Comparison of ENCODE assay signal across 33 cellular contexts in genomic region chr20:33147299-33147698, GRCh38. TPM values are rescaled to one million over a fixed set of nuclear protein-coding genes. Genes with fewer than 3 reads are reported as not detected.
"Had no signal": no experiment of that assay in that cellular context is flagged by ENCODE, and none has a peak within 500 bp of the region (broad histone marks: within the 10 kb centered on the region; RNA-seq: fewer than 3 reads in every experiment).

No MANE protein-coding gene starts in this region.

- H3K4me1 Mint-ChIP-seq: stimulated activated effector memory CD8-positive, alpha-beta T cell treated with anti-CD3 and anti-CD28 coated beads, Interleukin-12 subunit alpha, Interleukin-12 subunit beta, amount 100 ng/mL, for 72 hours; stimulated activated memory B cell treated with anti-CD40 and anti-IgM and Interleukin-4, amounts not matched to agents 10 μg/mL and 1 μg/mL and 100 μg/mL, for 72 hours; stimulated activated naive B cell treated with anti-CD40 and anti-IgM and Interleukin-4, amounts not matched to agents 10 μg/mL and 1 μg/mL and 100 μg/mL, for 72 hours; stimulated activated naive CD8-positive, alpha-beta T cell treated with anti-CD3 and anti-CD28 coated beads, Interleukin-15, amount 100 ng/mL, for 72 hours had no signal

- ATAC-seq: stimulated activated effector memory CD8-positive, alpha-beta T cell treated with anti-CD3 and anti-CD28 coated beads, Interleukin-12 subunit alpha, Interleukin-12 subunit beta, amount 100 ng/mL, for 72 hours; stimulated activated memory B cell treated with anti-CD40 and anti-IgM and Interleukin-4, amounts not matched to agents 10 μg/mL and 1 μg/mL and 100 μg/mL, for 72 hours; stimulated activated naive B cell treated with anti-CD40 and anti-IgM and Interleukin-4, amounts not matched to agents 10 μg/mL and 1 μg/mL and 100 μg/mL, for 72 hours; stimulated activated naive CD8-positive, alpha-beta T cell treated with anti-CD3 and anti-CD28 coated beads, Interleukin-15, amount 100 ng/mL, for 72 hours; stimulated activated naive CD8-positive, alpha-beta T cell treated with anti-CD3 and anti-CD28 coated beads, Interleukin-15, Interleukin-2, amounts not matched to agents 100 U/mL and 50 U/mL, for 24 hours; upper lobe of right lung had no signal

- DNase-seq: stimulated activated CD4-positive, alpha-beta T cell treated with anti-CD3 and anti-CD28 coated beads, Interleukin-2, amount 100 ng/mL, for 48 hours; stimulated activated CD4-positive, alpha-beta T cell treated with anti-CD3 and anti-CD28 coated beads, Interleukin-4, amount 100 ng/mL, for 1 hour; stimulated activated CD4-positive, alpha-beta T cell treated with anti-CD3 and anti-CD28 coated beads, Interleukin-4, amount 100 ng/mL, for 24 hours; stimulated activated CD4-positive, alpha-beta T cell treated with anti-CD3 and anti-CD28 coated beads, Interleukin-4, amount 100 ng/mL, for 4 hours; stimulated activated CD8-positive, alpha-beta memory T cell treated with anti-CD3 and anti-CD28 coated beads, Interleukin-4, amount 100 ng/mL, for 48 hours; stimulated activated naive B cell treated with anti-CD40 and anti-IgM and Interleukin-4, amounts not matched to agents 10 μg/mL and 1 μg/mL and 100 μg/mL, for 72 hours; stimulated activated naive CD4-positive, alpha-beta T cell; stimulated activated naive CD4-positive, alpha-beta T cell treated with Interleukin-2 at 50 U/mL for 16 hours; stimulated activated naive CD8-positive, alpha-beta T cell treated with anti-CD3 and anti-CD28 coated beads, Interleukin-15, amount 100 ng/mL, for 72 hours; stimulated activated naive CD8-positive, alpha-beta T cell treated with anti-CD3 and anti-CD28 coated beads, Interleukin-15, Interleukin-2, amounts not matched to agents 100 U/mL and 50 U/mL, for 24 hours; substantia nigra; testis; thyroid gland; tibial artery; transverse colon; trophoblast cell; upper lobe of left lung; upper lobe of right lung; uterus had no signal

- H3K36me3 Mint-ChIP-seq: stimulated activated effector memory CD8-positive, alpha-beta T cell treated with anti-CD3 and anti-CD28 coated beads, Interleukin-12 subunit alpha, Interleukin-12 subunit beta, amount 100 ng/mL, for 72 hours; stimulated activated memory B cell treated with anti-CD40 and anti-IgM and Interleukin-4, amounts not matched to agents 10 μg/mL and 1 μg/mL and 100 μg/mL, for 72 hours; stimulated activated naive B cell treated with anti-CD40 and anti-IgM and Interleukin-4, amounts not matched to agents 10 μg/mL and 1 μg/mL and 100 μg/mL, for 72 hours; type B pancreatic cell had no signal

- H3K27ac Mint-ChIP-seq: stimulated activated effector memory CD8-positive, alpha-beta T cell treated with anti-CD3 and anti-CD28 coated beads, Interleukin-12 subunit alpha, Interleukin-12 subunit beta, amount 100 ng/mL, for 72 hours; stimulated activated memory B cell treated with anti-CD40 and anti-IgM and Interleukin-4, amounts not matched to agents 10 μg/mL and 1 μg/mL and 100 μg/mL, for 72 hours; stimulated activated naive B cell treated with anti-CD40 and anti-IgM and Interleukin-4, amounts not matched to agents 10 μg/mL and 1 μg/mL and 100 μg/mL, for 72 hours; stimulated activated naive CD8-positive, alpha-beta T cell treated with anti-CD3 and anti-CD28 coated beads, Interleukin-15, amount 100 ng/mL, for 72 hours; stimulated activated naive CD8-positive, alpha-beta T cell treated with anti-CD3 and anti-CD28 coated beads, Interleukin-15, Interleukin-2, amounts not matched to agents 100 ng/mL and 50 ng/mL, for 24 hours; type B pancreatic cell had no signal

- H3K36me3 ChIP-seq: stomach, suprapubic skin, thoracic aorta, thyroid gland, tibial artery, tibial nerve, transverse colon, upper lobe of left lung, upper lobe of right lung, uterus, vagina had no signal

- H3K27ac ChIP-seq: stomach, suprapubic skin, testis, thoracic aorta, thyroid gland, tibial artery, tibial nerve, transverse colon, upper lobe of left lung, upper lobe of right lung, uterus, vagina had no signal

- H3K9me3 Mint-ChIP-seq: stimulated activated effector memory CD8-positive, alpha-beta T cell treated with anti-CD3 and anti-CD28 coated beads, Interleukin-12 subunit alpha, Interleukin-12 subunit beta, amount 100 ng/mL, for 72 hours; stimulated activated naive CD8-positive, alpha-beta T cell treated with anti-CD3 and anti-CD28 coated beads, Interleukin-15, amount 100 ng/mL, for 72 hours; stimulated activated naive CD8-positive, alpha-beta T cell treated with anti-CD3 and anti-CD28 coated beads, Interleukin-15, Interleukin-2, amounts not matched to agents 100 ng/mL and 50 ng/mL, for 24 hours; type B pancreatic cell had no signal

- H3K4me3 Mint-ChIP-seq: stimulated activated effector memory CD8-positive, alpha-beta T cell treated with anti-CD3 and anti-CD28 coated beads, Interleukin-12 subunit alpha, Interleukin-12 subunit beta, amount 100 ng/mL, for 72 hours; stimulated activated memory B cell treated with anti-CD40 and anti-IgM and Interleukin-4, amounts not matched to agents 10 μg/mL and 1 μg/mL and 100 μg/mL, for 72 hours; stimulated activated naive B cell treated with anti-CD40 and anti-IgM and Interleukin-4, amounts not matched to agents 10 μg/mL and 1 μg/mL and 100 μg/mL, for 72 hours; stimulated activated naive CD8-positive, alpha-beta T cell treated with anti-CD3 and anti-CD28 coated beads, Interleukin-15, amount 100 ng/mL, for 72 hours; stimulated activated naive CD8-positive, alpha-beta T cell treated with anti-CD3 and anti-CD28 coated beads, Interleukin-15, Interleukin-2, amounts not matched to agents 100 ng/mL and 50 ng/mL, for 24 hours; type B pancreatic cell had no signal

- H3K9me3 ChIP-seq: stomach, suprapubic skin, testis, thoracic aorta, thyroid gland, tibial artery, transverse colon, upper lobe of right lung, uterus, vagina had no signal

- H3K4me1 ChIP-seq: stomach, suprapubic skin, testis, thyroid gland, tibial artery, tibial nerve, transverse colon, upper lobe of left lung, upper lobe of right lung, uterus, vagina had no signal

- FAIRE-seq: urothelium cell line had no signal

- H3K4me3 ChIP-seq: stomach, suprapubic skin, testis, thoracic aorta, thyroid gland, tibial artery, tibial nerve, transverse colon, upper lobe of left lung, upper lobe of right lung, uterus, vagina had no signal

- H3K27me3 ChIP-seq: testis, thyroid gland, tibial nerve, upper lobe of left lung, uterus, vagina had no signal

RNA-seq across cellular contexts. Expression of gene BPIFA2, which starts 20.7 kb away (rescaled TPM):
- total RNA-seq: stomach, subcutaneous adipose tissue, suprapubic skin, temporal lobe, thoracic aorta, thyroid gland, transverse colon, upper lobe of left lung, upper lobe of right lung, ureter, urinary bladder, uterus, vagina had no signal
- polyA plus RNA-seq: stomach, urinary bladder had no signal
